15 cellular contexts compared by ENCODE assay signal in the genomic region with DNA sequence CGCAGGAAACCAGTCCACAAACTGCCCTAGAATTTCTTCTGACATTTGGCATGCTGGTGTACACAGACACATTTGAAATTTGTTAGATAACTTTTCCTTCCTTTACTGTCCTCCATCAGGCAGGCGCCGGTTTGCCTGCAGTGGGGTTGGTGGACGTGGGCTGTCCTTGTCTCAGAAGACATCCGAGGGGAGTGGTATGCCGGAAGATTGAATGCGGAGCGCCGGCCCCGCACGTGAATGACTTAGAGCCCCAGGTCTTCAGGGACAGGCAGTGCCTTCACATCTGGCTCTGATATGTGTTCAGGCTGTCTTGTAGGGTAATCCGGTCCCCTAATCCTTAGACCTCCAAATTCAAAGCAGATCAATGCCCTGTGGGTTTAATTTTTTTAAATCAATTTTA. TPM values are rescaled to one million over a fixed set of nuclear protein-coding genes. Genes with fewer than 3 reads are reported as not detected.
A peak's percentile ranks its signal among the peaks of the same experiment; 100 is the strongest.
DNase-seq lines count a peak whose midpoint lies in the region; ATAC-seq and TF ChIP-seq lines count a peak whose summit lies in the region.
"Had no signal": no experiment of that assay in that cellular context is flagged by ENCODE, and none has a peak within 500 bp of the region (broad histone marks: within the 10 kb centered on the region; RNA-seq: fewer than 3 reads in every experiment).

No MANE protein-coding gene starts in this region.

- CTCF ChIA-PET in CD8-positive, alpha-beta memory T cell (lab: Charles Lee): no interaction called here

- DNase-seq in CD8-positive, alpha-beta memory T cell: no peak
- DNase-seq in T-helper 17 cell: no peak
- DNase-seq in osteoblast (ENCODE audit: insufficient read length, low spot score, missing footprints): peak; percentile 58
- no peak for DNase-seq in HUDEP-2 (lab: John Stamatoyannopoulos, UW; ENCODE audit: unreplicated experiment in 76 of 76)
- no peak for DNase-seq in NCI-H1105 (lab: John Stamatoyannopoulos, UW)
- DNase-seq in body of pancreas: no peak
- DNase-seq: C1 segment of cervical spinal cord; CD4-positive, alpha-beta T cell; COR-L47; DND-41; GDM1; H7 had no signal

- TF ChIP-seq POLR2A in body of pancreas (IDR thresholded peaks at IDR 0.05): no peak

- H3K4me2 ChIP-seq in osteoblast (ENCODE audit: insufficient read depth, low read length): no peak overlapping the region
- H3K4me2 ChIP-seq: GM23338 had no signal

- H3K4me3 Mint-ChIP-seq in CD8-positive, alpha-beta memory T cell: peak overlapping the region in 5 of 7 donors; percentile 24 to 65 (median 45)
- H3K4me3 Mint-ChIP-seq in T-helper 17 cell: no peak overlapping the region
- H3K4me3 Mint-ChIP-seq: B cell; CD4-positive, alpha-beta T cell; GM23338 had no signal

- TF ChIP-seq CTCF in osteoblast (IDR thresholded peaks at IDR 0.05; ENCODE audit: extremely low read depth, low read depth, low read length) (no peak), body of pancreas (IDR thresholded peaks at IDR 0.05) (no peak)

- H3K36me3 ChIP-seq in CD8-positive, alpha-beta memory T cell (ENCODE audit: insufficient read depth, low read length): no peaks in the 10 kb centered on the region
- no peaks in the 10 kb centered on the region; the same call in 1 of the 2 replicates for H3K36me3 ChIP-seq in KOPT-K1 (ENCODE audit: insufficient read depth, low read length)
- peaks cover 4% of the 10 kb centered on the region for H3K36me3 ChIP-seq in osteoblast (ENCODE audit: insufficient read depth, low read length)
- H3K36me3 ChIP-seq in body of pancreas (replicated peaks in 1 of 2; ENCODE audit: insufficient read depth in 1 of 2, low read depth in 2 of 2): peaks cover 0 to 4% of the 10 kb centered on the region in 2 donors

- H3K79me2 ChIP-seq in osteoblast (ENCODE audit: insufficient read depth, low read length): peaks cover 52% of the 10 kb centered on the region

- peaks cover 40% of the 10 kb centered on the region for H4K20me1 ChIP-seq in osteoblast (ENCODE audit: insufficient read depth, low read length)

- H3K4me1 ChIP-seq in CD8-positive, alpha-beta memory T cell (ENCODE audit: insufficient read depth, low read length): no peaks in the 10 kb centered on the region
- H3K4me1 ChIP-seq in osteoblast (ENCODE audit: insufficient read depth, low read length): no peaks in the 10 kb centered on the region
- peaks cover 14% of the 10 kb centered on the region for H3K4me1 ChIP-seq in body of pancreas

- WGBS in body of pancreas, 2 donors: 80 to 88% methylated on average over 7 to 12 of the region's 12 CpGs

- H3K27ac ChIP-seq in CD8-positive, alpha-beta memory T cell (ENCODE audit: low read depth, low read length): no peak overlapping the region
- peak overlapping the region; percentile 52 for H3K27ac ChIP-seq in KOPT-K1 (ENCODE audit: low read depth, low read length, poor library complexity, severe bottlenecking)
- H3K27ac ChIP-seq in osteoblast (ENCODE audit: low read depth, low read length): no peak overlapping the region
- no peak overlapping the region for H3K27ac ChIP-seq in body of pancreas

- no peak overlapping the region for H2AFZ ChIP-seq in osteoblast (ENCODE audit: low read length)
- H2AFZ ChIP-seq: GM23338 had no signal

- peaks cover 11 to 15% (median 14%) of the 10 kb centered on the region in 3 donors for H3K4me1 Mint-ChIP-seq in CD8-positive, alpha-beta memory T cell
- H3K4me1 Mint-ChIP-seq in T-helper 17 cell: peaks cover 2% of the 10 kb centered on the region

- H3K9me3 ChIP-seq in CD8-positive, alpha-beta memory T cell (ENCODE audit: low read length): no peaks in the 10 kb centered on the region
- H3K9me3 ChIP-seq in KOPT-K1 (ENCODE audit: insufficient read depth, low read length, poor library complexity, severe bottlenecking) (peaks cover 11% of the 10 kb centered on the region), T-helper 17 cell (ENCODE audit: control insufficient read depth, low read length, poor library complexity, severe bottlenecking) (no peaks in the 10 kb centered on the region), osteoblast (ENCODE audit: low read depth, low read length) (no peaks in the 10 kb centered on the region), body of pancreas (no peaks in the 10 kb centered on the region)

- no peaks in the 10 kb centered on the region for H3K9me3 Mint-ChIP-seq in CD8-positive, alpha-beta memory T cell
- H3K9me3 Mint-ChIP-seq: CD4-positive, alpha-beta T cell had no signal

- intact Hi-C loops in body of pancreas (cut with DNase I): no loop called here

- H3K27me3 ChIP-seq in CD8-positive, alpha-beta memory T cell (ENCODE audit: insufficient read depth, low read length, poor library complexity, severe bottlenecking): no peaks in the 10 kb centered on the region
- H3K27me3 ChIP-seq in osteoblast (ENCODE audit: insufficient read depth, low read length) (no peaks in the 10 kb centered on the region), body of pancreas (no peaks in the 10 kb centered on the region)

- H3K4me3 ChIP-seq in CD8-positive, alpha-beta memory T cell (ENCODE audit: low read length): no peak overlapping the region
- H3K4me3 ChIP-seq in osteoblast (ENCODE audit: insufficient read depth, low read length) (no peak overlapping the region), body of pancreas (no peak overlapping the region)
- H3K4me3 ChIP-seq: GM23338 had no signal

- H3K27ac Mint-ChIP-seq in CD8-positive, alpha-beta memory T cell: peak overlapping the region in 6 of 8 donors; percentile 42 to 73 (median 54)
- H3K27ac Mint-ChIP-seq in T-helper 17 cell: peak overlapping the region; percentile 34
- H3K27ac Mint-ChIP-seq: B cell; CD4-positive, alpha-beta T cell; GM23338 had no signal

- H3K36me3 Mint-ChIP-seq in CD8-positive, alpha-beta memory T cell: peaks cover 0 to 5% (median 0%) of the 10 kb centered on the region in 3 donors
- peaks cover 2% of the 10 kb centered on the region for H3K36me3 Mint-ChIP-seq in T-helper 17 cell (ENCODE audit: low read depth)

- POLR2A ChIA-PET in CD8-positive, alpha-beta memory T cell (lab: Charles Lee): no interaction called here

- H3K27me3 Mint-ChIP-seq in CD8-positive, alpha-beta memory T cell: no peaks in the 10 kb centered on the region
- H3K27me3 Mint-ChIP-seq in T-helper 17 cell: no peaks in the 10 kb centered on the region
- H3K27me3 Mint-ChIP-seq: B cell; CD4-positive, alpha-beta T cell had no signal

- ATAC-seq in T-helper 17 cell: no peak
- ATAC-seq in body of pancreas: no peak
- ATAC-seq: GM23338 had no signal

RNA-seq across cellular contexts. Expression of a gene that starts 13.4 kb away (rescaled TPM):
- 10 to 100 TPM; 12.3 to 13.3 TPM for total RNA-seq in CD8-positive, alpha-beta memory T cell
- polyA plus RNA-seq in CD8-positive, alpha-beta memory T cell: 22.8 TPM
- total RNA-seq in T-helper 17 cell (10 to 100 TPM; 10.6 to 11.6 TPM), osteoblast (11.2 and 13.3 TPM in 2 replicates), body of pancreas (10 to 100 TPM; 37.2 to 41.0 TPM)

RNA-seq across cellular contexts. Expression of a gene that starts 27.6 kb away (rescaled TPM):
- total RNA-seq in CD8-positive, alpha-beta memory T cell: under 1 TPM; 0.11 to 0.22 TPM
- polyA plus RNA-seq in CD8-positive, alpha-beta memory T cell: 0.09 TPM
- total RNA-seq in T-helper 17 cell (under 1 TPM; 0.10 to 0.18 TPM), osteoblast (under 0.01 and 0.36 TPM in 2 replicates), body of pancreas (1 to 10 TPM; 3.9 to 5.6 TPM)

RNA-seq across cellular contexts. Expression of a gene that starts 32.9 kb away (rescaled TPM):
- total RNA-seq in CD8-positive, alpha-beta memory T cell: 100 to 1,000 TPM; 129 TPM
- polyA plus RNA-seq in CD8-positive, alpha-beta memory T cell: 97.4 TPM
- total RNA-seq in T-helper 17 cell: 10 to 100 TPM; 39.2 to 40.4 TPM
- 72.8 and 76.0 TPM in 2 replicates for total RNA-seq in osteoblast
- total RNA-seq in body of pancreas: 100 to 1,000 TPM in 1 of 2 donors, 10 to 100 TPM in 1; 76.8 to 115 TPM

RNA-seq across cellular contexts. Expression of a gene that starts 33.5 kb away (rescaled TPM):
- total RNA-seq in CD8-positive, alpha-beta memory T cell: 10 to 100 TPM; 47.4 to 50.1 TPM
- polyA plus RNA-seq in CD8-positive, alpha-beta memory T cell: 14.0 TPM
- 10 to 100 TPM; 25.6 to 32.4 TPM for total RNA-seq in T-helper 17 cell
- total RNA-seq in osteoblast: 25.6 and 29.0 TPM in 2 replicates
- total RNA-seq in body of pancreas: 10 to 100 TPM; 76.5 to 83.1 TPM

RNA-seq across cellular contexts. Expression of a gene that starts 36.4 kb away (rescaled TPM):
- under 1 TPM; 0.55 to 0.59 TPM for total RNA-seq in CD8-positive, alpha-beta memory T cell
- 1.6 TPM for polyA plus RNA-seq in CD8-positive, alpha-beta memory T cell
- total RNA-seq in T-helper 17 cell: 1 to 10 TPM in 1 of 2 donors, under 1 TPM in 1; 0.86 to 1.4 TPM
- 1.2 and 2.2 TPM in 2 replicates for total RNA-seq in osteoblast
- under 1 TPM in 1 of 2 donors, not detected in 1; 0.52 TPM for total RNA-seq in body of pancreas
